Comparison of ENCODE assay signal across 8 cellular contexts in the genomic region with DNA sequence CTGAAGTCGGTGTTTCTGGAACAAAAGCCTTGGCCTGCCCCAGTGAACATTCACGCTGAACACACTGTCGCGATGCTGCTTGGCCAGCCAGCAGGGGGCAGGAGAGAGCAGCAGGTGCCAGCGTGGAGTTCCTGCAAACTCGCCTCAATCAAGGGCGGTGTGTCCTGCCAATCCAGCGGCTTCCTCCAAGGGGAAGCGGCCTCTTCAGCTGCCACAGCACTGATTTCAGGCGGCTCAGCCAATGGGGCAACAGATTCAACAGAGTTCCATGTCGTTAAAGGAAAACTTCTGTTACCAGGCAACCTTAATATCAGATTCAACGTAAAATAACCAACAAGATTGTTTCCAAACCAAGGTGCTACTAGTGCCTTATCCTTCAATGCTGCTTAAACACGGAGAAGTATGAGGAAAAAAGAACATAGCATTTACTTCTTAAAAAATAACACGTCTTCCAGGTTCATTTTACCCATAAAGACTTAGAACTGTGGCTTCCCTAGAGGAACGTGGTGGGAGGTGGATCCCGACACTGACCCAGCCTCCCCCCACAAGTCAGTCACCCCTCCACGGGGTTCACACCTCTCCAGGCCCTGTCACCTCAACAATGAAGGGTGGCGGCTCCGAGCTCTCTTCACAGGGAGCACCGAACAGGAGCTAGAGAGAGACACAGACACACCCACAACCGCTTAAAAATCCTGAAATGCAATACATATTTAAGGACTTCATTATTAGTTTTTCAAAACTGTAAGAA.
DNase-seq lines count a peak whose midpoint lies in the region; ATAC-seq and TF ChIP-seq lines count a peak whose summit lies in the region.

No MANE protein-coding gene starts in this region.

- no peaks in the 10 kb centered on the region for H3K9me3 ChIP-seq in naive thymus-derived CD4-positive, alpha-beta T cell (ENCODE audit: control insufficient read depth in 2 of 3, low read length in 3 of 3)

- CTCF ChIA-PET in naive thymus-derived CD4-positive, alpha-beta T cell (lab: Charles Lee), result interaction anchor here (0.9 kb wide), 2 partner anchors 60 to 112 kb away, joined by 3 read pairs; no protein-coding TSS in a partner anchor

- peaks cover 7 to 30% (median 13%) of the 10 kb centered on the region in 7 donors for H3K4me1 Mint-ChIP-seq in naive thymus-derived CD4-positive, alpha-beta T cell

- no peaks in the 10 kb centered on the region for H3K27me3 ChIP-seq in naive thymus-derived CD4-positive, alpha-beta T cell (ENCODE audit: control insufficient read depth in 2 of 2, insufficient read depth in 2 of 2, low read length in 2 of 2)

- peak overlapping the region in 4 of 9 donors; percentile 9 to 89 (median 64) for H3K27ac Mint-ChIP-seq in naive thymus-derived CD4-positive, alpha-beta T cell

- H3K4me1 ChIP-seq in naive thymus-derived CD4-positive, alpha-beta T cell (ENCODE audit: control insufficient read depth in 2 of 2, insufficient read depth in 2 of 2, low read length in 2 of 2), result no peaks in the 10 kb centered on the region

- H3K9me3 Mint-ChIP-seq in naive thymus-derived CD4-positive, alpha-beta T cell, result peaks cover 0 to 2% (median 0%) of the 10 kb centered on the region in 11 donors

- H3K4me3 ChIP-seq in naive thymus-derived CD4-positive, alpha-beta T cell (ENCODE audit: low read length), result no peak overlapping the region

- no peaks in the 10 kb centered on the region for H3K36me3 Mint-ChIP-seq in naive thymus-derived CD4-positive, alpha-beta T cell

- peaks cover 0 to 9% (median 4%) of the 10 kb centered on the region in 5 donors for H3K27me3 Mint-ChIP-seq in naive thymus-derived CD4-positive, alpha-beta T cell

- H3K27ac ChIP-seq in naive thymus-derived CD4-positive, alpha-beta T cell (ENCODE audit: low read depth, low read length), result no peak overlapping the region

- no peaks in the 10 kb centered on the region for H3K36me3 ChIP-seq in naive thymus-derived CD4-positive, alpha-beta T cell (ENCODE audit: control insufficient read depth in 2 of 3, insufficient read depth in 3 of 3, low read length in 3 of 3)

- DNase-seq in SIG-M5 treated with dmso at 0.1 percent for 504 hours (lab: John Stamatoyannopoulos, UW; ENCODE audit: unreplicated experiment) (peak; percentile 73), SIG-M5 (lab: John Stamatoyannopoulos, UW) (no peak), HUDEP-2 (lab: John Stamatoyannopoulos, UW; ENCODE audit: unreplicated experiment in 76 of 76) (peak in 70 of 76 experiments; percentile 0 to 81 (median 52)), fibroblast of gingiva (ENCODE audit: low read depth) (peak; percentile 95)
- peak; percentile 86 to 89 for DNase-seq in activated T-cell treated with anti-CD3 and anti-CD28 coated beads, Interleukin-2, amount 50 U/mL, for 48 hours
- peak; percentile 55 to 88 (median 71) for DNase-seq in naive thymus-derived CD4-positive, alpha-beta T cell
- DNase-seq in stimulated activated CD8-positive, alpha-beta memory T cell treated with anti-CD3 and anti-CD28 coated beads, Interleukin-7, amount 100 ng/mL, for 4 hours (ENCODE audit: low read depth in 2 of 2), result peak; percentile 29 to 56

- H3K4me3 Mint-ChIP-seq in naive thymus-derived CD4-positive, alpha-beta T cell, result peak overlapping the region in 6 of 10 donors; percentile 1 to 41 (median 23)

- peak; percentile 85 for ATAC-seq in naive thymus-derived CD4-positive, alpha-beta T cell

- intact Hi-C loops in naive thymus-derived CD4-positive, alpha-beta T cell (cut with micrococcal nuclease), result loop anchor here (2.0 to 10.0 kb wide), 4 partner anchors 60 to 564 kb away; no protein-coding TSS in a partner anchor

- POLR2A ChIA-PET in naive thymus-derived CD4-positive, alpha-beta T cell (lab: Charles Lee), result interaction anchor here (1.0 to 1.3 kb wide), 3 partner anchors 25 to 41 kb away, joined by 3 to 4 read pairs (median 4); no protein-coding TSS in a partner anchor

TF ChIP-seq in PFSK-1, 5 proteins besides CTCF, POLR2A, EP300 and RAD21:
- TF ChIP-seq TAF1 (IDR thresholded peaks at IDR 0.05; ENCODE audit: borderline replicate concordance, insufficient read depth, low read length), result no peak
- TF ChIP-seq FOXP2 (optimal IDR thresholded peaks at IDR 0.05; ENCODE audit: borderline replicate concordance, extremely low read depth, extremely low read length, insufficient read depth), result peak; percentile 95
